ENCODE assay signal across 11 cellular contexts in genomic region chr1:78047131-78047530, GRCh38. TPM values are rescaled to one million over a fixed set of nuclear protein-coding genes. Genes with fewer than 3 reads are reported as not detected.
DNase-seq lines count a peak whose midpoint lies in the region; ATAC-seq, FAIRE-seq and TF ChIP-seq lines count a peak whose summit lies in the region.
"Had no signal": no experiment of that assay in that cellular context is flagged by ENCODE, and none has a peak within 500 bp of the region (broad histone marks: within the 10 kb centered on the region; RNA-seq: fewer than 3 reads in every experiment).

No MANE protein-coding gene starts in this region.

- H3K36me3 Mint-ChIP-seq in activated naive CD8-positive, alpha-beta T cell treated with anti-CD3 and anti-CD28 coated beads, Interleukin-2, amount 10 ng/mL, durations not matched to agents 7 days and 5 days: peaks cover 2% of the 10 kb centered on the region
- no peaks in the 10 kb centered on the region for H3K36me3 Mint-ChIP-seq in stimulated activated naive B cell treated with anti-CD40 and anti-IgM and Interleukin-4, amounts not matched to agents 10 μg/mL and 1 μg/mL and 100 μg/mL, for 72 hours

- peak; percentile 1 for TF ChIP-seq CTCF in kidney (IDR thresholded peaks at IDR 0.05; ENCODE audit: borderline replicate concordance, extremely low read depth, insufficient read depth)
- no peak for TF ChIP-seq CTCF in smooth muscle cell (IDR thresholded peaks at IDR 0.05; ENCODE audit: borderline replicate concordance, insufficient read depth, poor library complexity, severe bottlenecking)

- H3K27me3 ChIP-seq in smooth muscle cell (ENCODE audit: low read depth): peaks cover 67% of the 10 kb centered on the region

- H3K9me3 Mint-ChIP-seq in activated naive CD8-positive, alpha-beta T cell treated with anti-CD3 and anti-CD28 coated beads, Interleukin-2, amount 10 ng/mL, durations not matched to agents 7 days and 5 days: no peaks in the 10 kb centered on the region
- no peaks in the 10 kb centered on the region for H3K9me3 Mint-ChIP-seq in stimulated activated naive B cell treated with anti-CD40 and anti-IgM and Interleukin-4, amounts not matched to agents 10 μg/mL and 1 μg/mL and 100 μg/mL, for 72 hours
- H3K9me3 Mint-ChIP-seq: effector memory CD8-positive, alpha-beta T cell had no signal

- H3K27ac Mint-ChIP-seq in activated naive CD8-positive, alpha-beta T cell treated with anti-CD3 and anti-CD28 coated beads, Interleukin-2, amount 10 ng/mL, durations not matched to agents 7 days and 5 days: no peak overlapping the region
- H3K27ac Mint-ChIP-seq in stimulated activated naive B cell treated with anti-CD40 and anti-IgM and Interleukin-4, amounts not matched to agents 10 μg/mL and 1 μg/mL and 100 μg/mL, for 72 hours: no peak overlapping the region
- H3K27ac Mint-ChIP-seq: effector memory CD8-positive, alpha-beta T cell had no signal

- H3K36me3 ChIP-seq in kidney (ENCODE audit: control insufficient read depth in 1 of 2, insufficient read depth in 2 of 2, low read length in 2 of 2): no peaks in the 10 kb centered on the region
- H3K36me3 ChIP-seq in smooth muscle cell (ENCODE audit: low read depth): no peaks in the 10 kb centered on the region
- H3K36me3 ChIP-seq: neutrophil, upper lobe of left lung had no signal

- no peak overlapping the region for H3K4me2 ChIP-seq in smooth muscle cell

- intact Hi-C loops in kidney (cut with DNase I): no loop called here

- POLR2A ChIA-PET in activated naive CD8-positive, alpha-beta T cell treated with anti-CD3 and anti-CD28 coated beads, Interleukin-2, amount 10 ng/mL, durations not matched to agents 7 days and 5 days (lab: Charles Lee): interaction anchor here (0.9 kb wide), 1 partner anchor 43 kb away, joined by 4 read pairs; the partner anchor contains the start of gene DNAJB4

- peak overlapping the region; percentile 77 for H3K4me3 Mint-ChIP-seq in activated naive CD8-positive, alpha-beta T cell treated with anti-CD3 and anti-CD28 coated beads, Interleukin-2, amount 10 ng/mL, durations not matched to agents 7 days and 5 days
- H3K4me3 Mint-ChIP-seq in stimulated activated naive B cell treated with anti-CD40 and anti-IgM and Interleukin-4, amounts not matched to agents 10 μg/mL and 1 μg/mL and 100 μg/mL, for 72 hours: no peak overlapping the region

- peak overlapping the region in 1 of 2 donors; percentile 86 for H3K9ac ChIP-seq in kidney (ENCODE audit: low read length in 2 of 2)
- no peak overlapping the region for H3K9ac ChIP-seq in smooth muscle cell (ENCODE audit: low read depth)

- H3K27ac ChIP-seq in kidney (ENCODE audit: low read depth in 2 of 2, low read length in 2 of 2) (peak overlapping the region; percentile 22 to 29), smooth muscle cell (ENCODE audit: low read depth) (no peak overlapping the region)
- H3K27ac ChIP-seq: neutrophil had no signal

- H4K20me1 ChIP-seq in smooth muscle cell (ENCODE audit: low read depth): no peaks in the 10 kb centered on the region

- WGBS in smooth muscle cell (ENCODE audit: low lambda C conversion rate): 77% methylated on average over 5 of the region's 5 CpGs

- no peak for FAIRE-seq in kidney (lab: Jason Lieb, UNC)

- H3K4me1 Mint-ChIP-seq in activated naive CD8-positive, alpha-beta T cell treated with anti-CD3 and anti-CD28 coated beads, Interleukin-2, amount 10 ng/mL, durations not matched to agents 7 days and 5 days: peaks cover 24% of the 10 kb centered on the region
- H3K4me1 Mint-ChIP-seq in stimulated activated naive B cell treated with anti-CD40 and anti-IgM and Interleukin-4, amounts not matched to agents 10 μg/mL and 1 μg/mL and 100 μg/mL, for 72 hours: peaks cover 12 to 20% of the 10 kb centered on the region in 2 donors

- no peak for ATAC-seq in activated naive CD8-positive, alpha-beta T cell treated with anti-CD3 and anti-CD28 coated beads, Interleukin-2, amount 10 ng/mL, durations not matched to agents 7 days and 5 days (ENCODE audit: low read depth)
- ATAC-seq in stimulated activated naive B cell treated with anti-CD40 and anti-IgM and Interleukin-4, amounts not matched to agents 10 μg/mL and 1 μg/mL and 100 μg/mL, for 72 hours (replicated peaks): no peak
- ATAC-seq: effector memory CD8-positive, alpha-beta T cell had no signal

- H3K4me3 ChIP-seq in kidney (ENCODE audit: low read length in 2 of 2) (peak overlapping the region; percentile 73 to 84), smooth muscle cell (peak overlapping the region; percentile 56)

- no peaks in the 10 kb centered on the region for H3K79me2 ChIP-seq in smooth muscle cell (ENCODE audit: low read depth)

- peaks cover 4 to 5% of the 10 kb centered on the region in 2 donors for H3K4me1 ChIP-seq in kidney (ENCODE audit: control insufficient read depth in 1 of 2, insufficient read depth in 1 of 2, low read depth in 1 of 2, low read length in 2 of 2)
- H3K4me1 ChIP-seq in smooth muscle cell (ENCODE audit: low read depth): peaks cover 6% of the 10 kb centered on the region

- H2AFZ ChIP-seq in smooth muscle cell (ENCODE audit: low read depth): no peak overlapping the region

- H3K27me3 Mint-ChIP-seq in activated naive CD8-positive, alpha-beta T cell treated with anti-CD3 and anti-CD28 coated beads, Interleukin-2, amount 10 ng/mL, durations not matched to agents 7 days and 5 days: peaks cover 34% of the 10 kb centered on the region
- H3K27me3 Mint-ChIP-seq in stimulated activated naive B cell treated with anti-CD40 and anti-IgM and Interleukin-4, amounts not matched to agents 10 μg/mL and 1 μg/mL and 100 μg/mL, for 72 hours: peaks cover 46 to 56% of the 10 kb centered on the region in 2 donors

- peak; percentile 41 for DNase-seq in NCI-H82 (lab: John Stamatoyannopoulos, UW)
- no peak for DNase-seq in NCI-H82 treated with DMSO at 0.1 percent for 48 hours (lab: John Stamatoyannopoulos, UW; ENCODE audit: unreplicated experiment)
- DNase-seq in activated naive CD8-positive, alpha-beta T cell treated with anti-CD3 and anti-CD28 coated beads, Interleukin-2, amount 10 ng/mL, durations not matched to agents 7 days and 5 days: no peak
- DNase-seq in kidney: no peak
- no peak for DNase-seq in smooth muscle cell (lab: John Stamatoyannopoulos, UW; ENCODE audit: unreplicated experiment)
- DNase-seq in nucleus accumbens (lab: John Stamatoyannopoulos, UW): no peak
- DNase-seq in stimulated activated naive B cell treated with anti-CD40 and anti-IgM and Interleukin-4, amounts not matched to agents 10 μg/mL and 1 μg/mL and 100 μg/mL, for 72 hours: no peak
- DNase-seq in stimulated activated CD4-positive, alpha-beta T cell treated with anti-CD3 and anti-CD28 coated beads, Interleukin-4, amount 100 ng/mL, for 1 hour: no peak
- DNase-seq: effector memory CD8-positive, alpha-beta T cell; upper lobe of left lung had no signal

- H3K9me3 ChIP-seq in kidney (ENCODE audit: control insufficient read depth in 1 of 2, low read length in 2 of 2) (no peaks in the 10 kb centered on the region), smooth muscle cell (replicated peaks; ENCODE audit: low read depth) (no peaks in the 10 kb centered on the region)
- H3K9me3 ChIP-seq: neutrophil, upper lobe of left lung had no signal

- no peaks in the 10 kb centered on the region for H3F3A ChIP-seq in smooth muscle cell (ENCODE audit: low read depth)

RNA-seq across cellular contexts. Expression of gene GIPC2, which starts 1.4 kb away (rescaled TPM):
- under 1 TPM; 0.44 to 0.74 TPM for total RNA-seq in activated naive CD8-positive, alpha-beta T cell treated with anti-CD3 and anti-CD28 coated beads, Interleukin-2, amount 10 ng/mL, durations not matched to agents 7 days and 5 days
- total RNA-seq in kidney (10.7 TPM), smooth muscle cell (0.13 TPM in 1 of 2 replicates, not detected in the other)
- polyA plus RNA-seq in kidney (ENCODE audit: insufficient read depth, low read depth, low replicate concordance) (20.3 TPM), smooth muscle cell (0.05 TPM in 1 of 2 replicates, not detected in the other)

RNA-seq across cellular contexts. Expression of gene DNAJB4, which starts 42.4 kb away (rescaled TPM):
- 10 to 100 TPM; 15.2 to 16.4 TPM for total RNA-seq in activated naive CD8-positive, alpha-beta T cell treated with anti-CD3 and anti-CD28 coated beads, Interleukin-2, amount 10 ng/mL, durations not matched to agents 7 days and 5 days
- total RNA-seq in kidney: 34.7 TPM
- 17.0 TPM for polyA plus RNA-seq in kidney (ENCODE audit: insufficient read depth, low read depth, low replicate concordance)
- 48.9 and 92.8 TPM in 2 replicates for total RNA-seq in smooth muscle cell
- polyA plus RNA-seq in smooth muscle cell: 31.5 and 43.4 TPM in 2 replicates
